In genomic region chr20:17609978-17610377, GRCh38 we compare ENCODE assay signal across 11 cellular contexts. TPM values are rescaled to one million over a fixed set of nuclear protein-coding genes. Genes with fewer than 3 reads are reported as not detected.
DNase-seq lines count a peak whose midpoint lies in the region; ATAC-seq and TF ChIP-seq lines count a peak whose summit lies in the region.
"Had no signal": no experiment of that assay in that cellular context is flagged by ENCODE, and none has a peak within 500 bp of the region (broad histone marks: within the 10 kb centered on the region; RNA-seq: fewer than 3 reads in every experiment).

No MANE protein-coding gene starts in this region.

- peaks cover 22% of the 10 kb centered on the region for H3K36me3 Mint-ChIP-seq in T-helper 2 cell treated with Interferon-gamma antibody and Interleukin-4, amounts not matched to agents 5 μg/mL and 100 μg/mL, for 36 hours (ENCODE audit: low read depth)
- peaks cover 19% of the 10 kb centered on the region for H3K36me3 Mint-ChIP-seq in T-cell

- H3K4me3 ChIP-seq in esophagus muscularis mucosa (no peak overlapping the region), tibial nerve (no peak overlapping the region)
- H3K4me3 ChIP-seq: neural progenitor cell had no signal

- H3K4me1 ChIP-seq in esophagus muscularis mucosa = peaks cover 60 to 100% (median 100%) of the 10 kb centered on the region in 4 donors
- H3K4me1 ChIP-seq in tibial nerve = peaks cover 0 to 58% (median 7%) of the 10 kb centered on the region in 4 donors
- H3K4me1 ChIP-seq: neural progenitor cell had no signal

- intact Hi-C loops in esophagus muscularis mucosa (cut with DNase I) = loop anchor here (5.0 kb wide), 1 partner anchor 33 kb away; no protein-coding TSS in a partner anchor

- H3K9me3 Mint-ChIP-seq in T-helper 2 cell treated with Interferon-gamma antibody and Interleukin-4, amounts not matched to agents 5 μg/mL and 100 μg/mL, for 36 hours = no peaks in the 10 kb centered on the region
- H3K9me3 Mint-ChIP-seq in T-cell = no peaks in the 10 kb centered on the region
- H3K9me3 Mint-ChIP-seq: activated T-cell treated with anti-CD3 and anti-CD28 coated beads, Interleukin-2, amount 50 U/mL, for 4 hours; neural progenitor cell had no signal

- H3K27ac Mint-ChIP-seq in T-helper 2 cell treated with Interferon-gamma antibody and Interleukin-4, amounts not matched to agents 5 μg/mL and 100 μg/mL, for 36 hours = peak overlapping the region; percentile 82
- H3K27ac Mint-ChIP-seq in T-cell = peak overlapping the region; percentile 91 to 100
- H3K27ac Mint-ChIP-seq: neural progenitor cell had no signal

- TF ChIP-seq CTCF in esophagus muscularis mucosa (IDR thresholded peaks at IDR 0.05) = no peak
- no peak for TF ChIP-seq CTCF in tibial nerve (IDR thresholded peaks at IDR 0.05)

- H3K27ac ChIP-seq in esophagus muscularis mucosa (replicated peaks in 1 of 4) = peak overlapping the region; percentile 82 to 86 (median 84)
- peak overlapping the region in 2 of 4 donors; percentile 20 to 70 for H3K27ac ChIP-seq in tibial nerve
- H3K27ac ChIP-seq: neural progenitor cell had no signal

- CTCF ChIA-PET in T-cell (lab: Charles Lee) = interaction anchor here (0.8 to 1.5 kb wide), 7 partner anchors 8 to 73 kb away, joined by 3 to 6 read pairs (median 3); partner anchors contain the start of genes DSTN (in 1 of the 2) and RRBP1 (in 1 of the 2)

- H3K27me3 ChIP-seq in esophagus muscularis mucosa = no peaks in the 10 kb centered on the region
- no peaks in the 10 kb centered on the region for H3K27me3 ChIP-seq in tibial nerve
- H3K27me3 ChIP-seq: neural progenitor cell had no signal

- H3K36me3 ChIP-seq in esophagus muscularis mucosa (peaks cover 24 to 72% (median 53%) of the 10 kb centered on the region in 4 donors), tibial nerve (peaks cover 0 to 46% (median 0%) of the 10 kb centered on the region in 3 donors)
- H3K36me3 ChIP-seq: neural progenitor cell had no signal

- H3K27me3 Mint-ChIP-seq in T-helper 2 cell treated with Interferon-gamma antibody and Interleukin-4, amounts not matched to agents 5 μg/mL and 100 μg/mL, for 36 hours (ENCODE audit: low read depth) = no peaks in the 10 kb centered on the region
- H3K27me3 Mint-ChIP-seq in T-cell = no peaks in the 10 kb centered on the region

- no peak for ATAC-seq in T-cell (replicated peaks in 1 of 4)
- ATAC-seq in HG02840 (IDR thresholded peaks at IDR 0.05; ENCODE audit: low FRiP score, unreplicated experiment) = no peak

- WGBS in esophagus muscularis mucosa = 62% methylated on average over 6 of the region's 7 CpGs
- 71 to 89% methylated on average over 7 of the region's 7 CpGs for WGBS in tibial nerve, 2 donors

- no peaks in the 10 kb centered on the region for H3K9me3 ChIP-seq in esophagus muscularis mucosa
- H3K9me3 ChIP-seq in tibial nerve = no peaks in the 10 kb centered on the region

- H3K4me1 Mint-ChIP-seq in T-helper 2 cell treated with Interferon-gamma antibody and Interleukin-4, amounts not matched to agents 5 μg/mL and 100 μg/mL, for 36 hours (ENCODE audit: low read depth) = peaks cover 23% of the 10 kb centered on the region
- peaks cover 33 to 45% (median 38%) of the 10 kb centered on the region in 3 donors for H3K4me1 Mint-ChIP-seq in T-cell

- TF ChIP-seq EP300 in esophagus muscularis mucosa (IDR thresholded peaks at IDR 0.05) (no peak), tibial nerve (IDR thresholded peaks at IDR 0.05) (no peak)

- TF ChIP-seq POLR2A in esophagus muscularis mucosa (IDR thresholded peaks at IDR 0.05; ENCODE audit: low read depth) (no peak), tibial nerve (IDR thresholded peaks at IDR 0.05) (no peak)

- DNase-seq in T-helper 2 cell treated with Interferon-gamma antibody and Interleukin-4, amounts not matched to agents 5 μg/mL and 100 μg/mL, for 36 hours (ENCODE audit: low spot score) = no peak
- no peak for DNase-seq in T-helper 2 cell
- no peak for DNase-seq in T-cell
- DNase-seq in esophagus muscularis mucosa (ENCODE audit: extremely low spot score) = no peak
- DNase-seq in stimulated activated CD8-positive, alpha-beta memory T cell treated with anti-CD3 and anti-CD28 coated beads, Interleukin-4, amount 100 ng/mL, for 48 hours = peak; percentile 24
- DNase-seq in tibial nerve (ENCODE audit: low spot score in 2 of 2) = no peak
- no peak for DNase-seq in DMS153 (lab: John Stamatoyannopoulos, UW)
- DNase-seq: DND-41 had no signal

- peak overlapping the region; percentile 65 for H3K4me3 Mint-ChIP-seq in T-helper 2 cell treated with Interferon-gamma antibody and Interleukin-4, amounts not matched to agents 5 μg/mL and 100 μg/mL, for 36 hours
- H3K4me3 Mint-ChIP-seq in T-cell = peak overlapping the region in 2 of 3 donors; percentile 4 to 71
- H3K4me3 Mint-ChIP-seq: neural progenitor cell had no signal

- POLR2A ChIA-PET in T-cell (lab: Charles Lee) = interaction anchor here in 1 of 2 donors (2.1 kb wide), 1 partner anchor 40 kb away, joined by 8 read pairs; the partner anchor contains the start of gene DSTN

RNA-seq across cellular contexts. Expression of gene DSTN, which starts 40.1 kb away (rescaled TPM):
- total RNA-seq in T-cell (10 to 100 TPM; 36.3 to 41.7 (median 41.3) TPM), esophagus muscularis mucosa (1,000 to 10,000 TPM; 2,370 to 3,630 (median 3,339) TPM), tibial nerve (100 to 1,000 TPM; 166 to 322 (median 242) TPM)

Comparison
In these comparisons a context has a peak if more than half of its experiments do, and no peak if none do; other contexts are left out.
1. RNA of gene DSTN, which starts 40.1 kb away (total RNA-seq): 2,370 to 3,630 TPM in esophagus muscularis mucosa; 166 to 322 TPM in tibial nerve and 36.3 to 41.7 TPM in T-cell; every median in the first group is over 4 times any median in the second.